8 cellular contexts compared by ENCODE assay signal in the genomic region with DNA sequence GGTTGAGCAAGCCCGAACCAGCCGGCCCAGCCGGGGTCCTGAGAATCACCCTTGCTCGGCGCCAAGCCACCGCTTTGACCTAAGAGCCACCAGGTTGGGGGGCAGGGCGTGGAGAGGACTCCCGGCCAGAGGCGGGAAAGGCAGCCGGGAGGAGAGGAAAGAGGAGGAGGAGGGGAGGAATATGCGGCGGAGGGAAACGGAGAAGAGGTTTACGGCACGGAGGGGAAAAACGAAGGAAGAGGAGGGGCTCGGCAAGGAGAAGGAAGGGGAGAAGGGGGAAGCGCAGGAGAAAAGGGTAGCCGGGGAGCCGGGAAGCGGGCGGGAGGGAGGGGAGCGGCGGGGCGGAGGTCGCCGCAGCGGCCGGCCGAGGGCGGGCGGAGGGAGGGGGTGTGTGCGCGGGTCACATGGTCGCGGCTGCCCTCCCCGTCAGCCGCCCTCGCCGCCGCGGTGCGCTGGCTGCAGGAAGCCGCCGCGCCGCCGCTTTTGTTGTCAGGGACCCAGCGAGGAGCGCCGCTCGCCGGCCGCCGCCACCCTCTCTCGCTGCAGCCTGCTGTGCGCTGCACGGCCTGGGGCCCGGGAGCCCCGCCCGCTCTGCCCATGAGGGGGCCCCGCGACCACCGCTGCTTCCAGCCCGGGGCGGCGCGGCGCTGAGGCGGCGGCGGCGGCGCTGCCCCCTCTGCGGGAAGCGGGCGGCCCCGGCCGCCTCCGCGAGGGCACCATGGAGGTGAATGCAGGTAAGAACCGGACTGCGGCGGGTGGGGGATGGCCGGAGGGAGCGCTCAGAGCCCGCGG. TPM values are rescaled to one million over a fixed set of nuclear protein-coding genes. Genes with fewer than 3 reads are reported as not detected.
A peak's percentile ranks its signal among the peaks of the same experiment; 100 is the strongest.
DNase-seq lines count a peak whose midpoint lies in the region; ATAC-seq and TF ChIP-seq lines count a peak whose summit lies in the region.

A gene (plus strand): TSS at position 426 of the 792 bp plus-strand sequence. CDS start 293 bp downstream, at position 719.

- H3K27ac ChIP-seq in OCI-LY7 (ENCODE audit: low read depth, low read length, poor library complexity, severe bottlenecking) (peak within 1 kb of the TSS; percentile 54), esophagus muscularis mucosa (replicated peaks in 1 of 4) (peak within 1 kb of the TSS; percentile 96 to 100 (median 100))

- H3K9me3 ChIP-seq in OCI-LY7 (ENCODE audit: low read length) (no peaks in the 10 kb centered on the region), esophagus muscularis mucosa (no peaks in the 10 kb centered on the region)

- WGBS in esophagus muscularis mucosa, result 2% methylated on average over 34 of the region's 88 CpGs

- intact Hi-C loops in OCI-LY7 (cut with micrococcal nuclease; ENCODE audit: unreplicated experiment), result loop anchor here (1.0 to 10.0 kb wide), 7 partner anchors 28 to 743 kb away; a partner anchor contains a TSS
- intact Hi-C loops in esophagus muscularis mucosa (cut with DNase I), result no loop called here

- H3K9me2 ChIP-seq in OCI-LY7 (ENCODE audit: insufficient read depth, low read length), result no peaks in the 10 kb centered on the region

- DNase-seq in COR-L47 (lab: John Stamatoyannopoulos, UW), result peak; percentile 54
- peak; percentile 91 for DNase-seq in OCI-LY7 (ENCODE audit: low spot score)
- peak; percentile 72 to 82 for DNase-seq in activated T-cell treated with anti-CD3 and anti-CD28 coated beads, Interleukin-2, amount 50 U/mL, for 48 hours
- peak; percentile 95 for DNase-seq in esophagus muscularis mucosa (ENCODE audit: extremely low spot score)
- DNase-seq in myocyte (ENCODE audit: low read depth), result peak; percentile 78
- peak; percentile 35 to 82 for DNase-seq in stimulated activated CD8-positive, alpha-beta memory T cell treated with anti-CD3 and anti-CD28 coated beads, Interleukin-7, amount 100 ng/mL, for 4 hours (ENCODE audit: low read depth in 2 of 2)

- H3K36me3 ChIP-seq in OCI-LY7 (ENCODE audit: insufficient read depth, low read length) (no peaks in the 10 kb centered on the region), esophagus muscularis mucosa (no peaks in the 10 kb centered on the region)

- H3K4me1 ChIP-seq in OCI-LY7 (ENCODE audit: insufficient read depth, low read length, poor library complexity, severe bottlenecking), result peaks cover 27% of the 10 kb centered on the region
- H3K4me1 ChIP-seq in esophagus muscularis mucosa, result peaks cover 41 to 48% (median 44%) of the 10 kb centered on the region in 4 donors

- POLR2A ChIA-PET in OCI-LY7 (lab: Charles Lee), result interaction anchor here (0.6 to 1.7 kb wide), 3 partner anchors 11 to 83 kb away, joined by 3 to 8 read pairs (median 5); no protein-coding TSS in a partner anchor

- H3K27me3 ChIP-seq in esophagus muscularis mucosa, result no peaks in the 10 kb centered on the region

- H3K4me2 ChIP-seq in OCI-LY7 (ENCODE audit: low read length), result peak within 1 kb of the TSS; percentile 92

- TF ChIP-seq POLR2A in esophagus muscularis mucosa (IDR thresholded peaks at IDR 0.05; ENCODE audit: low read depth), result peak; percentile 51

- TF ChIP-seq CTCF in OCI-LY7 (conservative IDR thresholded peaks at IDR 0.05; ENCODE audit: low read length) (no peak), esophagus muscularis mucosa (IDR thresholded peaks at IDR 0.05) (no peak)

- H2AFZ ChIP-seq in OCI-LY7 (ENCODE audit: low read length), result peak within 1 kb of the TSS; percentile 78

- no peaks in the 10 kb centered on the region for H4K20me1 ChIP-seq in OCI-LY7 (ENCODE audit: insufficient read depth, low read length)

- peaks cover 9% of the 10 kb centered on the region; the same call in 1 of the 2 replicates for H3K79me2 ChIP-seq in OCI-LY7 (ENCODE audit: insufficient read depth, low read depth, low read length)

- no TSS peak for BruUV-seq in OCI-LY7 (replicated peaks; lab: Mats Ljungman, UMichigan)

- peak; percentile 54 for ATAC-seq in GM19452 (IDR thresholded peaks at IDR 0.05; ENCODE audit: unreplicated experiment)
- peak; percentile 32 for ATAC-seq in HG03565 (IDR thresholded peaks at IDR 0.05; ENCODE audit: unreplicated experiment)

- H3K4me3 ChIP-seq in OCI-LY7 (ENCODE audit: low read depth, low read length, poor library complexity, severe bottlenecking), result peak within 1 kb of the TSS; percentile 72
- H3K4me3 ChIP-seq in esophagus muscularis mucosa, result peak within 1 kb of the TSS; percentile 67 to 92 (median 88)

- CTCF ChIA-PET in OCI-LY7 (lab: Charles Lee; ENCODE audit: unreplicated experiment), result no interaction called here

- no peak for TF ChIP-seq EP300 in esophagus muscularis mucosa (IDR thresholded peaks at IDR 0.05)

RNA-seq across cellular contexts. Expression of the gene that starts here (rescaled TPM):
- total RNA-seq in OCI-LY7 (2014; rRNA removed; shearing (Covaris generic)), result 5.0 and 7.9 TPM in 2 replicates
- total RNA-seq in OCI-LY7 (2022), result 5.7 and 8.8 TPM in 2 replicates
- 10 to 100 TPM; 34.4 to 42.4 (median 38.0) TPM for total RNA-seq in esophagus muscularis mucosa
- 15.5 and 21.1 TPM in 2 replicates for total RNA-seq in myocyte
- 6.4 TPM for polyA plus RNA-seq in myocyte (2012)

Comparison
In these comparisons a context has a peak if more than half of its experiments do, and no peak if none do; other contexts are left out.
1. Peak in every context shown above with its lines: DNase-seq, ATAC-seq, H3K4me3 ChIP-seq and H3K27ac ChIP-seq.